1 cellular context compared by ENCODE assay signal in genomic region chr2:240595381-240596079, GRCh38.
TF ChIP-seq lines count a peak whose summit lies in the region.

No MANE protein-coding gene starts in this region.

TF ChIP-seq in HepG2, 621 proteins besides CTCF, POLR2A, EP300 and RAD21 (continued from another document and continues in another):
- peak; percentile 22; the same call in 1 of the 2 replicates for TF ChIP-seq ZBTB4 (CRISPR knock-in tag; IDR thresholded peaks at IDR 0.05; ENCODE audit: borderline replicate concordance)
- no peak for TF ChIP-seq MEIS2 (CRISPR knock-in tag; IDR thresholded peaks at IDR 0.05)
- peak; percentile 24 for TF ChIP-seq ZNF883 (CRISPR knock-in tag; IDR thresholded peaks at IDR 0.05; ENCODE audit: not compliant biosample characterization)
- TF ChIP-seq ETV5 (CRISPR knock-in tag; IDR thresholded peaks at IDR 0.05; ENCODE audit: borderline replicate concordance) = no peak
- TF ChIP-seq, protein P1, sequence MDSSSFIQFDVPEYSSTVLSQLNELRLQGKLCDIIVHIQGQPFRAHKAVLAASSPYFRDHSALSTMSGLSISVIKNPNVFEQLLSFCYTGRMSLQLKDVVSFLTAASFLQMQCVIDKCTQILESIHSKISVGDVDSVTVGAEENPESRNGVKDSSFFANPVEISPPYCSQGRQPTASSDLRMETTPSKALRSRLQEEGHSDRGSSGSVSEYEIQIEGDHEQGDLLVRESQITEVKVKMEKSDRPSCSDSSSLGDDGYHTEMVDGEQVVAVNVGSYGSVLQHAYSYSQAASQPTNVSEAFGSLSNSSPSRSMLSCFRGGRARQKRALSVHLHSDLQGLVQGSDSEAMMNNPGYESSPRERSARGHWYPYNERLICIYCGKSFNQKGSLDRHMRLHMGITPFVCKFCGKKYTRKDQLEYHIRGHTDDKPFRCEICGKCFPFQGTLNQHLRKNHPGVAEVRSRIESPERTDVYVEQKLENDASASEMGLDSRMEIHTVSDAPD (CRISPR knock-in tag; IDR thresholded peaks at IDR 0.05) = no peak
- TF ChIP-seq, protein P2, sequence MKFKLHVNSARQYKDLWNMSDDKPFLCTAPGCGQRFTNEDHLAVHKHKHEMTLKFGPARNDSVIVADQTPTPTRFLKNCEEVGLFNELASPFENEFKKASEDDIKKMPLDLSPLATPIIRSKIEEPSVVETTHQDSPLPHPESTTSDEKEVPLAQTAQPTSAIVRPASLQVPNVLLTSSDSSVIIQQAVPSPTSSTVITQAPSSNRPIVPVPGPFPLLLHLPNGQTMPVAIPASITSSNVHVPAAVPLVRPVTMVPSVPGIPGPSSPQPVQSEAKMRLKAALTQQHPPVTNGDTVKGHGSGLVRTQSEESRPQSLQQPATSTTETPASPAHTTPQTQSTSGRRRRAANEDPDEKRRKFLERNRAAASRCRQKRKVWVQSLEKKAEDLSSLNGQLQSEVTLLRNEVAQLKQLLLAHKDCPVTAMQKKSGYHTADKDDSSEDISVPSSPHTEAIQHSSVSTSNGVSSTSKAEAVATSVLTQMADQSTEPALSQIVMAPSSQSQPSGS (CRISPR knock-in tag; IDR thresholded peaks at IDR 0.05) = no peak
- 0 out of 2 replicates have a peak, but pooled peaks have one; percentile 56 for TF ChIP-seq ZNF317 (CRISPR knock-in tag; IDR thresholded peaks at IDR 0.05)
- no peak for TF ChIP-seq ZNF510 (CRISPR knock-in tag; IDR thresholded peaks at IDR 0.05; ENCODE audit: low read depth)
- TF ChIP-seq, protein P3, sequence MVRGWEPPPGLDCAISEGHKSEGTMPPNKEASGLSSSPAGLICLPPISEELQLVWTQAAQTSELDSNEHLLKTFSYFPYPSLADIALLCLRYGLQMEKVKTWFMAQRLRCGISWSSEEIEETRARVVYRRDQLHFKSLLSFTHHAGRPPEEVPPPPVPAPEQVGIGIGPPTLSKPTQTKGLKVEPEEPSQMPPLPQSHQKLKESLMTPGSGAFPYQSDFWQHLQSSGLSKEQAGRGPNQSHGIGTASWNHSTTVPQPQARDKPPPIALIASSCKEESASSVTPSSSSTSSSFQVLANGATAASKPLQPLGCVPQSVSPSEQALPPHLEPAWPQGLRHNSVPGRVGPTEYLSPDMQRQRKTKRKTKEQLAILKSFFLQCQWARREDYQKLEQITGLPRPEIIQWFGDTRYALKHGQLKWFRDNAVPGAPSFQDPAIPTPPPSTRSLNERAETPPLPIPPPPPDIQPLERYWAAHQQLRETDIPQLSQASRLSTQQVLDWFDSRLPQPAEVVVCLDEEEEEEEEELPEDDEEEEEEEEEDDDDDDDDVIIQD (CRISPR knock-in tag; IDR thresholded peaks at IDR 0.05; ENCODE audit: low read depth) = no peak
- TF ChIP-seq FOSL1 (CRISPR knock-in tag; IDR thresholded peaks at IDR 0.05; ENCODE audit: borderline replicate concordance) = no peak
- TF ChIP-seq, protein P4, sequence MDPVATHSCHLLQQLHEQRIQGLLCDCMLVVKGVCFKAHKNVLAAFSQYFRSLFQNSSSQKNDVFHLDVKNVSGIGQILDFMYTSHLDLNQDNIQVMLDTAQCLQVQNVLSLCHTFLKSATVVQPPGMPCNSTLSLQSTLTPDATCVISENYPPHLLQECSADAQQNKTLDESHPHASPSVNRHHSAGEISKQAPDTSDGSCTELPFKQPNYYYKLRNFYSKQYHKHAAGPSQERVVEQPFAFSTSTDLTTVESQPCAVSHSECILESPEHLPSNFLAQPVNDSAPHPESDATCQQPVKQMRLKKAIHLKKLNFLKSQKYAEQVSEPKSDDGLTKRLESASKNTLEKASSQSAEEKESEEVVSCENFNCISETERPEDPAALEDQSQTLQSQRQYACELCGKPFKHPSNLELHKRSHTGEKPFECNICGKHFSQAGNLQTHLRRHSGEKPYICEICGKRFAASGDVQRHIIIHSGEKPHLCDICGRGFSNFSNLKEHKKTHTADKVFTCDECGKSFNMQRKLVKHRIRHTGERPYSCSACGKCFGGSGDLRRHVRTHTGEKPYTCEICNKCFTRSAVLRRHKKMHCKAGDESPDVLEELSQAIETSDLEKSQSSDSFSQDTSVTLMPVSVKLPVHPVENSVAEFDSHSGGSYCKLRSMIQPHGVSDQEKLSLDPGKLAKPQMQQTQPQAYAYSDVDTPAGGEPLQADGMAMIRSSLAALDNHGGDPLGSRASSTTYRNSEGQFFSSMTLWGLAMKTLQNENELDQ (CRISPR knock-in tag; IDR thresholded peaks at IDR 0.05; ENCODE audit: borderline replicate concordance) = no peak
- no peak for TF ChIP-seq SIN3A (IDR thresholded peaks at IDR 0.05; ENCODE audit: borderline replicate concordance, low read depth, low read length)
- no peak for TF ChIP-seq ZSCAN20 (CRISPR knock-in tag; IDR thresholded peaks at IDR 0.05; ENCODE audit: borderline replicate concordance)
- TF ChIP-seq ZNF232 (CRISPR knock-in tag; IDR thresholded peaks at IDR 0.05; ENCODE audit: borderline replicate concordance) = peak; percentile 65; the same call in 1 of the 2 replicates
- TF ChIP-seq TFDP1 (CRISPR knock-in tag; IDR thresholded peaks at IDR 0.05; ENCODE audit: borderline replicate concordance) = no peak
- TF ChIP-seq ZNF451 (CRISPR knock-in tag; IDR thresholded peaks at IDR 0.05) = peak; percentile 77; the same call in 1 of the 2 replicates
- no peak for TF ChIP-seq ZNF18 (CRISPR knock-in tag; IDR thresholded peaks at IDR 0.05; ENCODE audit: insufficient replicate concordance)
- TF ChIP-seq ZMAT3 (CRISPR knock-in tag; conservative IDR thresholded peaks at IDR 0.05) = no peak
- no peak for TF ChIP-seq NR2C2 (CRISPR knock-in tag; IDR thresholded peaks at IDR 0.05; ENCODE audit: borderline replicate concordance)
- TF ChIP-seq TAF15 (IDR thresholded peaks at IDR 0.05; ENCODE audit: low read depth, low read length, poor library complexity, severe bottlenecking) = no peak
- TF ChIP-seq THAP11 (CRISPR knock-in tag; IDR thresholded peaks at IDR 0.05) = no peak
- TF ChIP-seq, protein P5, sequence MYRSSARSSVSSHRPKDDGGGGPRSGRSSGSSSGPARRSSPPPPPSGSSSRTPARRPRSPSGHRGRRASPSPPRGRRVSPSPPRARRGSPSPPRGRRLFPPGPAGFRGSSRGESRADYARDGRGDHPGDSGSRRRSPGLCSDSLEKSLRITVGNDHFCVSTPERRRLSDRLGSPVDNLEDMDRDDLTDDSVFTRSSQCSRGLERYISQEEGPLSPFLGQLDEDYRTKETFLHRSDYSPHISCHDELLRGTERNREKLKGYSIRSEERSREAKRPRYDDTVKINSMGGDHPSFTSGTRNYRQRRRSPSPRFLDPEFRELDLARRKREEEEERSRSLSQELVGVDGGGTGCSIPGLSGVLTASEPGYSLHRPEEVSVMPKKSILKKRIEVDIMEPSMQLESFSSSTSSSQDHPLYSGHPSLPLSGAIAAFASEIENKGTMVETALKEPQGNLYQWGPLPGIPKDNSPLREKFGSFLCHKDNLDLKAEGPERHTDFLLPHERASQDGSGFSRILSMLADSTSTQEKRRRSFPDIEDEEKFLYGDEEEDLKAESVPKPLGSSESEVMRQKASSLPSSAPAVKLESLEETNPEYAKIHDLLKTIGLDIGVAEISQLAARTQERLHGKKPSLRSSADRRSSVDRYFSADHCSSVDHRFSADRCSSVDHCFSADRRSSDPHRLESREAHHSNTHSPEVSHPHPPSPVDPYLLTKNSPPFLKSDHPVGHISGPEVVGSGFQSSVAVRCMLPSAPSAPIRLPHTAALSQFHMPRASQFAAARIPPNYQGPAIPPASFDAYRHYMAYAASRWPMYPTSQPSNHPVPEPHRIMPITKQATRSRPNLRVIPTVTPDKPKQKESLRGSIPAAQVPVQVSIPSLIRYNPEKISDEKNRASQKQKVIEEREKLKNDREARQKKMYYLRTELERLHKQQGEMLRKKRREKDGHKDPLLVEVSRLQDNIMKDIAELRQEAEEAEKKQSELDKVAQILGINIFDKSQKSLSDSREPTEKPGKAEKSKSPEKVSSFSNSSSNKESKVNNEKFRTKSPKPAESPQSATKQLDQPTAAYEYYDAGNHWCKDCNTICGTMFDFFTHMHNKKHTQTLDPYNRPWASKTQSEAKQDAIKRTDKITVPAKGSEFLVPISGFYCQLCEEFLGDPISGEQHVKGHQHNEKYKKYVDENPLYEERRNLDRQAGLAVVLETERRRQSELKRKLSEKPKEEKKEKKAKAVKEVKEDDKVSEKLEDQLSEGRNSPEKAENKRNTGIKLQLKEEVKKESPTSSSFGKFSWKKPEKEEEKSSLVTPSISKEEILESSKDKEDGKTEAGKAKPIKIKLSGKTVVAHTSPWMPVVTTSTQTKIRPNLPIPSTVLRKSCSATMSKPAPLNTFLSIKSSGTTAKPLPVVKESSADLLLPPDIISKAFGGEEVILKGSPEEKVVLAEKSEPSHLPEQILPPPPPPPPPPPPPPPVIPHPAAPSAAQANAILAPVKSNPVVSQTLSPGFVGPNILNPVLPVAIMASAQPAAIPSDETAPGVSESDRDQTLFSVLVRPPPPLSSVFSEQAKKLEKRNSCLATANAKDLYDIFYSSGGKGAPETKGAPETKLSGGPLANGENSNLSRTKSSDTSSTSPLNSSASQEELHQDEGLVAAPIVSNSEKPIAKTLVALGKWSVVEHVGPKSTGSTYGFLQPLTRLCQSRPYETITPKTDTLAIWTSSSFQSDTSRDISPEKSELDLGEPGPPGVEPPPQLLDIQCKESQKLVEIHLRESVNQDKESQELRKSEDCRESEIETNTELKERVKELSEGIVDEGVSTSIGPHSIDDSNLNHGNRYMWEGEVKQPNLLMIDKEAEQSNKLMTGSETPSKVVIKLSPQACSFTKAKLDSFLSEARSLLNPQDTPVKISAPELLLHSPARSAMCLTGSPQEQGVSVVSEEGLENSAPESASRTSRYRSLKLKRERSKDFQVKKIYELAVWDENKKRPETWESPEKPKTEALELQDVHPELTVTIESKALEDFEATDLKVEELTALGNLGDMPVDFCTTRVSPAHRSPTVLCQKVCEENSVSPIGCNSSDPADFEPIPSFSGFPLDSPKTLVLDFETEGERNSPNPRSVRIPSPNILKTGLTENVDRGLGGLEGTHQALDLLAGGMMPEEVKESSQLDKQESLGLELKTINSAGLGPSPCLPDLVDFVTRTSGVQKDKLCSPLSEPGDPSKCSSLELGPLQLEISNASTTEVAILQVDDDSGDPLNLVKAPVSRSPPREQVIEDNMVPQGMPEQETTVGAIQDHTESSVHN (CRISPR knock-in tag; IDR thresholded peaks at IDR 0.05) = 0 out of 2 replicates have a peak, but pooled peaks have one; percentile 53
- TF ChIP-seq, protein P6, sequence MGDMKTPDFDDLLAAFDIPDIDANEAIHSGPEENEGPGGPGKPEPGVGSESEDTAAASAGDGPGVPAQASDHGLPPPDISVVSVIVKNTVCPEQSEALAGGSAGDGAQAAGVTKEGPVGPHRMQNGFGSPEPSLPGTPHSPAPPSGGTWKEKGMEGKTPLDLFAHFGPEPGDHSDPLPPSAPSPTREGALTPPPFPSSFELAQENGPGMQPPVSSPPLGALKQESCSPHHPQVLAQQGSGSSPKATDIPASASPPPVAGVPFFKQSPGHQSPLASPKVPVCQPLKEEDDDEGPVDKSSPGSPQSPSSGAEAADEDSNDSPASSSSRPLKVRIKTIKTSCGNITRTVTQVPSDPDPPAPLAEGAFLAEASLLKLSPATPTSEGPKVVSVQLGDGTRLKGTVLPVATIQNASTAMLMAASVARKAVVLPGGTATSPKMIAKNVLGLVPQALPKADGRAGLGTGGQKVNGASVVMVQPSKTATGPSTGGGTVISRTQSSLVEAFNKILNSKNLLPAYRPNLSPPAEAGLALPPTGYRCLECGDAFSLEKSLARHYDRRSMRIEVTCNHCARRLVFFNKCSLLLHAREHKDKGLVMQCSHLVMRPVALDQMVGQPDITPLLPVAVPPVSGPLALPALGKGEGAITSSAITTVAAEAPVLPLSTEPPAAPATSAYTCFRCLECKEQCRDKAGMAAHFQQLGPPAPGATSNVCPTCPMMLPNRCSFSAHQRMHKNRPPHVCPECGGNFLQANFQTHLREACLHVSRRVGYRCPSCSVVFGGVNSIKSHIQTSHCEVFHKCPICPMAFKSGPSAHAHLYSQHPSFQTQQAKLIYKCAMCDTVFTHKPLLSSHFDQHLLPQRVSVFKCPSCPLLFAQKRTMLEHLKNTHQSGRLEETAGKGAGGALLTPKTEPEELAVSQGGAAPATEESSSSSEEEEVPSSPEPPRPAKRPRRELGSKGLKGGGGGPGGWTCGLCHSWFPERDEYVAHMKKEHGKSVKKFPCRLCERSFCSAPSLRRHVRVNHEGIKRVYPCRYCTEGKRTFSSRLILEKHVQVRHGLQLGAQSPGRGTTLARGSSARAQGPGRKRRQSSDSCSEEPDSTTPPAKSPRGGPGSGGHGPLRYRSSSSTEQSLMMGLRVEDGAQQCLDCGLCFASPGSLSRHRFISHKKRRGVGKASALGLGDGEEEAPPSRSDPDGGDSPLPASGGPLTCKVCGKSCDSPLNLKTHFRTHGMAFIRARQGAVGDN (CRISPR knock-in tag; IDR thresholded peaks at IDR 0.05) = peak; percentile 53; the same call in 1 of the 2 replicates
- no peak for TF ChIP-seq RCOR2 (CRISPR knock-in tag; IDR thresholded peaks at IDR 0.05)
